8 cellular contexts compared by ENCODE assay signal in genomic region chr4:143558823-143559756, GRCh38. TPM values are rescaled to one million over a fixed set of nuclear protein-coding genes. Genes with fewer than 3 reads are reported as not detected.
DNase-seq lines count a peak whose midpoint lies in the region; ATAC-seq and TF ChIP-seq lines count a peak whose summit lies in the region.

No MANE protein-coding gene starts in this region.

- H3K9me2 ChIP-seq in SU-DHL-6 (replicated peaks; ENCODE audit: insufficient read depth, low read length), result no peaks in the 10 kb centered on the region

- H3K4me2 ChIP-seq in IMR-90 (ENCODE audit: low read depth, low read length) (peak overlapping the region; percentile 77), SU-DHL-6 (ENCODE audit: low read depth, low read length, poor library complexity, severe bottlenecking) (no peak overlapping the region)

- POLR2A ChIA-PET in IMR-90 (lab: Charles Lee; ENCODE audit: unreplicated experiment), result no interaction called here

- H3K9ac ChIP-seq in IMR-90 (ENCODE audit: low read depth, low read length), result peak overlapping the region; percentile 49; the same call in 1 of the 2 replicates
- H3K9ac ChIP-seq in SU-DHL-6 (ENCODE audit: low read length), result no peak overlapping the region
- peak overlapping the region; percentile 76 for H3K9ac ChIP-seq in adipocyte (ENCODE audit: low read length)

- 0 out of 2 replicates have a peak, but pooled peaks have one; percentile 3 for TF ChIP-seq CTCF in IMR-90 (conservative IDR thresholded peaks at IDR 0.05; ENCODE audit: low read depth, low read length)
- peak; percentile 35 for TF ChIP-seq CTCF in SU-DHL-6 (IDR thresholded peaks at IDR 0.05; ENCODE audit: insufficient read depth, low read length, poor library complexity, severe bottlenecking)
- TF ChIP-seq CTCF in prostate gland (IDR thresholded peaks at IDR 0.05), result peak in 2 of 4 experiments; percentile 42

- CTCF ChIA-PET in IMR-90 (lab: Yijun Ruan, JAX), result interaction anchor here (1.5 kb wide), 1 partner anchor 28 kb away, joined by 3 read pairs; no protein-coding TSS in a partner anchor

- peak; percentile 49 for DNase-seq in DMS114 treated with DMSO at 0.1 percent for 48 hours (lab: John Stamatoyannopoulos, UW; ENCODE audit: unreplicated experiment)
- peak; percentile 20 for DNase-seq in IMR-90
- peak; percentile 72 for DNase-seq in adipocyte (ENCODE audit: low read depth)
- DNase-seq in left ventricle myocardium superior, result peak; percentile 78
- DNase-seq in prostate gland (ENCODE audit: low spot score), result peak; percentile 54

- H3K36me3 ChIP-seq in IMR-90 (ENCODE audit: control insufficient read depth, insufficient read depth, low read length) (peaks cover 6% of the 10 kb centered on the region), SU-DHL-6 (ENCODE audit: low read length) (no peaks in the 10 kb centered on the region), adipocyte (ENCODE audit: control insufficient read depth, insufficient read depth, low read length, severe bottlenecking) (peaks cover 16% of the 10 kb centered on the region), prostate gland (no peaks in the 10 kb centered on the region), urinary bladder (ENCODE audit: insufficient read depth) (no peaks in the 10 kb centered on the region)

- H3K27ac ChIP-seq in IMR-90 (ENCODE audit: insufficient read depth, low read length), result no peak overlapping the region
- no peak overlapping the region for H3K27ac ChIP-seq in SU-DHL-6 (ENCODE audit: low read depth, low read length)
- peak overlapping the region in 1 of 2 donors; percentile 6 for H3K27ac ChIP-seq in prostate gland
- H3K27ac ChIP-seq in urinary bladder (ENCODE audit: low read depth), result no peak overlapping the region

- intact Hi-C loops in IMR-90 (cut with micrococcal nuclease) (no loop called here), left ventricle myocardium superior (cut with micrococcal nuclease) (no loop called here), prostate gland (cut with DNase I) (loop anchor here (10.0 kb wide), 1 partner anchor 356 kb away; no protein-coding TSS in a partner anchor)

- H3K14ac ChIP-seq in IMR-90 (replicated peaks; ENCODE audit: low read depth, low read length), result peak overlapping the region; percentile 59

- TF ChIP-seq POLR2A in IMR-90 (IDR thresholded peaks at IDR 0.05; ENCODE audit: low read depth, low read length), result no peak
- no peak for TF ChIP-seq POLR2A in prostate gland (IDR thresholded peaks at IDR 0.05)

- ATAC-seq in GM21390 (IDR thresholded peaks at IDR 0.05; ENCODE audit: unreplicated experiment), result peak; percentile 82
- peak; percentile 93 for ATAC-seq in IMR-90 (ENCODE audit: low read depth)
- peak; percentile 92 for ATAC-seq in left ventricle myocardium superior

- H3K4me3 ChIP-seq in IMR-90 (ENCODE audit: insufficient read depth, low read depth, low read length), result peak overlapping the region; percentile 48
- no peak overlapping the region for H3K4me3 ChIP-seq in SU-DHL-6 (ENCODE audit: insufficient read depth, low read length, poor library complexity, severe bottlenecking)
- peak overlapping the region; percentile 94 for H3K4me3 ChIP-seq in adipocyte (ENCODE audit: low read length)
- peak overlapping the region; percentile 44 for H3K4me3 ChIP-seq in prostate gland
- H3K4me3 ChIP-seq in urinary bladder (ENCODE audit: low read depth, low read length), result peak overlapping the region; percentile 50

- H3K27me3 ChIP-seq in IMR-90 (ENCODE audit: control insufficient read depth, insufficient read depth, low read length) (no peaks in the 10 kb centered on the region), SU-DHL-6 (ENCODE audit: low read length) (no peaks in the 10 kb centered on the region), adipocyte (replicated peaks; ENCODE audit: control insufficient read depth, insufficient read depth, low read length) (no peaks in the 10 kb centered on the region), prostate gland (replicated peaks; ENCODE audit: insufficient read depth) (no peaks in the 10 kb centered on the region)

- peak overlapping the region; percentile 59 to 90 for H4K8ac ChIP-seq in IMR-90 (ENCODE audit: low read depth in 2 of 2, low read length in 2 of 2)

- peak overlapping the region; percentile 23; the same call in 1 of the 2 replicates for H4K91ac ChIP-seq in IMR-90 (ENCODE audit: insufficient read depth, low read depth, low read length)

- H2AFZ ChIP-seq in IMR-90 (replicated peaks; ENCODE audit: low read length, poor library complexity) (peak overlapping the region; percentile 91), SU-DHL-6 (ENCODE audit: low read depth, low read length, severe bottlenecking) (no peak overlapping the region)

- H2BK15ac ChIP-seq in IMR-90 (ENCODE audit: low read depth, low read length), result no peak overlapping the region

- H2BK5ac ChIP-seq in IMR-90 (ENCODE audit: low read depth, low read length, poor library complexity, severe bottlenecking), result no peak overlapping the region

- H3K9me3 ChIP-seq in IMR-90 (ENCODE audit: control insufficient read depth, insufficient read depth, low read length), result no peaks in the 10 kb centered on the region
- no peaks in the 10 kb centered on the region for H3K9me3 ChIP-seq in SU-DHL-6 (ENCODE audit: insufficient read depth, low read length)
- no peaks in the 10 kb centered on the region for H3K9me3 ChIP-seq in adipocyte (ENCODE audit: control insufficient read depth, low read length)
- no peaks in the 10 kb centered on the region for H3K9me3 ChIP-seq in prostate gland

- H3K56ac ChIP-seq in IMR-90 (ENCODE audit: extremely low read depth, insufficient read depth, low read length), result no peak overlapping the region; the same call in 1 of the 2 replicates

- H3K4me1 ChIP-seq in IMR-90 (ENCODE audit: control insufficient read depth, insufficient read depth, low read length), result no peaks in the 10 kb centered on the region
- peaks cover 16% of the 10 kb centered on the region for H3K4me1 ChIP-seq in adipocyte (ENCODE audit: control insufficient read depth, insufficient read depth, low read length)
- no peaks in the 10 kb centered on the region for H3K4me1 ChIP-seq in prostate gland (replicated peaks)
- no peaks in the 10 kb centered on the region for H3K4me1 ChIP-seq in urinary bladder (ENCODE audit: insufficient read depth)

- TF ChIP-seq RAD21 in IMR-90 (IDR thresholded peaks at IDR 0.05; ENCODE audit: low read length), result no peak

- peak overlapping the region; percentile 48; the same call in 1 of the 2 replicates for H2BK120ac ChIP-seq in IMR-90 (ENCODE audit: low read depth, low read length)

- H4K20me1 ChIP-seq in IMR-90 (ENCODE audit: insufficient read depth, low read length) (no peaks in the 10 kb centered on the region), SU-DHL-6 (ENCODE audit: low read depth, low read length) (no peaks in the 10 kb centered on the region)

- H2AK5ac ChIP-seq in IMR-90 (ENCODE audit: low read depth, low read length), result peak overlapping the region; percentile 26; the same call in 1 of the 2 replicates

- peak overlapping the region; percentile 87 for H2AK9ac ChIP-seq in IMR-90 (replicated peaks; ENCODE audit: low read depth, low read length, poor library complexity)

- no peak overlapping the region; the same call in 1 of the 2 replicates for H3K18ac ChIP-seq in IMR-90 (ENCODE audit: low read depth, low read length)

- no peaks in the 10 kb centered on the region for H3K79me1 ChIP-seq in IMR-90 (ENCODE audit: low read depth in 1 of 2, low read length in 2 of 2)

- H4K5ac ChIP-seq in IMR-90 (ENCODE audit: low read depth, low read length), result peak overlapping the region; percentile 71

- H3F3A ChIP-seq in SU-DHL-6 (ENCODE audit: insufficient read depth), result no peaks in the 10 kb centered on the region

- no TSS peak for BruUV-seq in IMR-90 (replicated peaks; lab: Mats Ljungman, UMichigan)

- H3K4ac ChIP-seq in IMR-90 (ENCODE audit: low read depth, low read length), result peak overlapping the region; percentile 60

- no peak overlapping the region for H2BK20ac ChIP-seq in IMR-90 (ENCODE audit: low read depth, low read length)

- no peaks in the 10 kb centered on the region for H3K79me2 ChIP-seq in SU-DHL-6 (ENCODE audit: insufficient read depth, low read length)

- peaks cover 5% of the 10 kb centered on the region for H3K9me1 ChIP-seq in IMR-90 (ENCODE audit: insufficient read depth, low read length)

- peak overlapping the region; percentile 87 for H3K23ac ChIP-seq in IMR-90 (ENCODE audit: low read depth, low read length)

- WGBS in IMR-90 (ENCODE audit: extremely low coverage in 2 of 2, insufficient read length in 1 of 2), 2 experiments, result 4% methylated on average over 20 of the region's 57 CpGs; no CpG with 5 or more reads in 1 of the 2 experiments
- WGBS in prostate gland, result 6% methylated on average over 57 of the region's 57 CpGs
- WGBS in urinary bladder, result 2% methylated on average over 57 of the region's 57 CpGs

- dilution Hi-C loops in IMR-90 (cut with HindIII; ENCODE audit: low sequenced_read_pairs, unreplicated experiment), result no loop called here

- in situ Hi-C loops in IMR-90 (cut with MboI; ENCODE audit: low sequenced_read_pairs), result no loop called here

TF ChIP-seq in IMR-90, 13 proteins besides CTCF, POLR2A, EP300 and RAD21:
- 0 out of 2 replicates have a peak, but pooled peaks have one; percentile 39 for TF ChIP-seq MXI1 (IDR thresholded peaks at IDR 0.05; ENCODE audit: borderline replicate concordance, low read depth, low read length)
- no peak for TF ChIP-seq MAFK (IDR thresholded peaks at IDR 0.05; ENCODE audit: low read depth, low read length)
- no peak for TF ChIP-seq NFE2L2 (IDR thresholded peaks at IDR 0.05; ENCODE audit: low read depth, low read length)
- no peak for TF ChIP-seq SMC3 (IDR thresholded peaks at IDR 0.05; ENCODE audit: low read depth, low read length)
TF ChIP-seq in IMR-90: peak in this region for 1.

RNA-seq across cellular contexts. Expression of gene SMARCA5, which starts 45.6 kb away (rescaled TPM):
- total RNA-seq in IMR-90 (2012; rRNA removed) (14.7 and 28.6 TPM in 2 replicates), left ventricle myocardium superior (31.1 TPM), prostate gland (10 to 100 TPM; 36.7 to 62.5 TPM), urinary bladder (92.5 TPM)
- polyA plus RNA-seq in IMR-90 (2012; rRNA removed) (8.6 and 11.5 TPM in 2 replicates), urinary bladder (25.9 TPM)
- polyA plus RNA-seq in IMR-90 (2012; cell fraction: cytosol; rRNA removed), result 2.9 and 3.6 TPM in 2 replicates
- polyA plus RNA-seq in IMR-90 (2012; cell fraction: nucleus; rRNA removed; ENCODE audit: low replicate concordance), result 4.7 and 9.8 TPM in 2 replicates

Comparison
In these comparisons a context has a peak if more than half of its experiments do, and no peak if none do; other contexts are left out.
1. DNase-seq: peak in every context shown above with its lines; median percentile 78 in left ventricle myocardium superior; 72 in adipocyte; 54 in prostate gland; 49 in DMS114 treated with DMSO at 0.1 percent for 48 hours; 20 in IMR-90.